1 cellular context compared by ENCODE assay signal in genomic region chr6:129667034-129667433, GRCh38.
TF ChIP-seq lines count a peak whose summit lies in the region.

No MANE protein-coding gene starts in this region.

TF ChIP-seq in GM12878, 131 proteins besides CTCF, POLR2A, EP300 and RAD21 (continued from another document):
- TF ChIP-seq ATF2 (IDR thresholded peaks at IDR 0.05; ENCODE audit: low read length) (no peak), ZBED1 (IDR thresholded peaks at IDR 0.05; ENCODE audit: borderline replicate concordance) (no peak)
TF ChIP-seq in GM12878: peak in this region for 1.
